In the genomic region with DNA sequence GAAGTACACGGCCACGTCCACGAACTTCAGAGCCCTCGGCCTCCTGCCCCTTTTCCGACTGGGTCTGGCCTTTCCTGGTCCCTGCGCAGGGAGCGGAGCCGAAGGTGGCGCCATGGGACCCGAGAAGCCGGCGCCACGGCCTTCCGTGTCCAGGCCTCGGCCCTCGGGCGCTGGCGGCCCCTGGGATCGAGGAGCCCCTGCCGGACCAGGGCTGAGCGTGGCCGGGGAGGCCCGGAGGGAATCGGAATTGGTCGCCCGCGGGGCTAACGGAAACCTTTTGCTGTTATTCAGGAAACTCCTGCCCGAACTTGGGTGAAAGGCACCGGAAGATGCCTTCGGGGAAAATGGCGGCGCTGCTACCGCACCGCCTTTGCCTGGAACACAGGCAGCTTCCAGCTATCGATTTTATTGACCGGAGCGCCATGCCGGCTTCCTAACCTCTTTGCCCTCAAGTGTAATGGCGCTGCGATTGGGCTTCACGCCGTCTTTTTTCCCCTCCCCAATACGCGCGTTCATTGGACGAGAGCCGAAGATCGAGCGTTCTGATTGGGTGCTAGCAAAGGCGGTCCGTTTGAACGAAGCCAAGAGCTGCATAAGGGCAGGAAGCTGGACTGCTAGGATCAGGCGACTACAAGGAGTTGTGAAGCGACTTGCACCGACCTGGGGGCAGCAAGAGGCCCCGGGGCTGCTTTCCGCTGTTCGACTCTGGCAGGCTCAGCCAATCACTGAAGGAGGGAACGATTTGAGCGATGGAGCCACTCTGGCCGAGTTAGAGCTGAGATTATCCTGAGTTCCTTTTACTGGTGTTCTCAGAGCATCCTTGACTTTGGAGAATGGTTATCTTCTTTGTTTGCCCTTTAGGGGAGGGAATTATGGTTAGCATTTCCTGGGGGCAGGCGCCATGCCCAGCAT, we compare ENCODE assay signal across 8 cellular contexts. TPM values are rescaled to one million over a fixed set of nuclear protein-coding genes. Genes with fewer than 3 reads are reported as not detected.
A peak's percentile ranks its signal among the peaks of the same experiment; 100 is the strongest.
DNase-seq lines count a peak whose midpoint lies in the region; ATAC-seq lines count a peak whose summit lies in the region.

Gene ZNF689, minus strand, starts transcription at position 462 of the 912 bp plus-strand sequence. Its CDS starts 348 bp downstream, at position 114.

- H3K4me3 ChIP-seq in BLaER1: peak within 1 kb of the TSS; percentile 87

- peak within 1 kb of the TSS; percentile 89 for H3K4me3 Mint-ChIP-seq in dendritic cell treated with granulocyte-macrophage colony-stimulating factor and Interleukin-4, amounts not matched to agents 40 ng/mL and 50 ng/mL, for 4 days

- peaks cover 61% of the 10 kb centered on the region for H3K4me1 Mint-ChIP-seq in dendritic cell treated with granulocyte-macrophage colony-stimulating factor and Interleukin-4, amounts not matched to agents 40 ng/mL and 50 ng/mL, for 4 days (ENCODE audit: low read depth)

- peak within 1 kb of the TSS; percentile 92 for H3K27ac Mint-ChIP-seq in dendritic cell treated with granulocyte-macrophage colony-stimulating factor and Interleukin-4, amounts not matched to agents 40 ng/mL and 50 ng/mL, for 4 days

- peak within 1 kb of the TSS; percentile 99 for H3K27ac ChIP-seq in BLaER1

- peaks cover 50% of the 10 kb centered on the region for H3K36me3 Mint-ChIP-seq in dendritic cell treated with granulocyte-macrophage colony-stimulating factor and Interleukin-4, amounts not matched to agents 40 ng/mL and 50 ng/mL, for 4 days (ENCODE audit: low read depth)

- H4K20me1 ChIP-seq in BLaER1: no peaks in the 10 kb centered on the region

- peaks cover 30% of the 10 kb centered on the region for H3K4me1 ChIP-seq in BLaER1

- intact Hi-C loops in dendritic cell treated with granulocyte-macrophage colony-stimulating factor and Interleukin-4, amounts not matched to agents 40 ng/mL and 50 ng/mL, for 4 days (cut with micrococcal nuclease): loop anchor here (10.0 kb wide), 1 partner anchor 165 kb away; the partner anchor contains the start of gene SEPHS2

- H3K36me3 ChIP-seq in BLaER1: peaks cover 32% of the 10 kb centered on the region

- no peaks in the 10 kb centered on the region for H3K9me3 Mint-ChIP-seq in dendritic cell treated with granulocyte-macrophage colony-stimulating factor and Interleukin-4, amounts not matched to agents 40 ng/mL and 50 ng/mL, for 4 days

- no peaks in the 10 kb centered on the region for H3K27me3 ChIP-seq in BLaER1

- H3K4me2 ChIP-seq in BLaER1: peak within 1 kb of the TSS; percentile 92

- H3K27me3 Mint-ChIP-seq in dendritic cell treated with granulocyte-macrophage colony-stimulating factor and Interleukin-4, amounts not matched to agents 40 ng/mL and 50 ng/mL, for 4 days: no peaks in the 10 kb centered on the region

- peaks cover under 1% of the 10 kb centered on the region; the same call in 1 of the 2 replicates for H3K9me3 ChIP-seq in BLaER1

- DNase-seq in NCI-H748 (lab: John Stamatoyannopoulos, UW; ENCODE audit: unreplicated experiment) (peak; percentile 95), left lobe of liver (ENCODE audit: low spot score) (peak; percentile 98)
- peak; percentile 93 for DNase-seq in activated CD4-positive, alpha-beta T cell treated with anti-CD3 and anti-CD28 coated beads, Interleukin-2, amount 50 U/mL, for 1 hour
- DNase-seq in stimulated activated CD4-positive, alpha-beta T cell treated with anti-CD3 and anti-CD28 coated beads, Interleukin-2, amount 100 ng/mL, for 4 hours (ENCODE audit: low read depth): peak; percentile 88

- peak within 1 kb of the TSS; percentile 98 for H3K9ac ChIP-seq in BLaER1

- ATAC-seq in GM19328 (IDR thresholded peaks at IDR 0.05; ENCODE audit: unreplicated experiment) (peak; percentile 81), HG03520 (IDR thresholded peaks at IDR 0.05; ENCODE audit: unreplicated experiment) (peak; percentile 85), left lobe of liver (peak; percentile 89)

RNA-seq across cellular contexts. Expression of gene ZNF689, which starts in this region (rescaled TPM):
- 4.9 TPM for total RNA-seq in left lobe of liver

Comparison
In these comparisons a context has a peak if more than half of its experiments do, and no peak if none do; other contexts are left out.
1. Peak in every context shown above with its lines: DNase-seq, ATAC-seq, H3K4me3 ChIP-seq and H3K27ac ChIP-seq.